Comparison of ENCODE assay signal across 8 cellular contexts in the genomic region with DNA sequence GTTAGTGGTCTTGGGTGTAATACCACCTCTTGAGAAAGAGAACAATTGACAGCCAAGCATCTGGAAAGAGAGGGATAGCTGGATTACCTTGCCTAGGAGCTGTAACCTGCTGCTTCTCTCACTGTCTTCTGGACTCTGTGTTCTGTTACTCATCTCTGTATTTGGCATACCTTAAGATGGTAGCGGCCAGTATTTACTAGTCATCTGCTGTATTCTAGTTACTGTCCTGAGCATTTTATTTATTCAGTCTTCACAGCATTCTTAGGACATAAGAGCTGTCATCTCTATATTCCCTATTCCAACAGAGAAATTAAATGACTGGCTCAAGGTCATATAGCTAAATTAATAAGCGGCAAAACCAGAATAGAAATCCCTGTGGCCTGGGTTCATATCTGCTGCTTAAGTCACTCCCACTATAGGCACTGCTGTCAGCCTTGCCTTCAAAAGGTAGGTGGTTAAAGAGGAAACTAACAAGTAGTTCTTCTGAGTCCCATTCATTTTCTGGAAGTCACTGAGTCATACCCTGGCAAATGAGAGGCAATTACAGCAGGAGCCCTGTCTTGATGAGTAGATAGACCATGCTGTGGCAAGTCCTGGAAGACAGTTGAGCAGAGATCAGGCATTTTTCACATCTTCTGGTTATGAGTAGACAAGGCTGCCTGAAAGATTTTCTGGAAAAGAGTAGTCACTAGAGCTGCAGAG.
DNase-seq lines count a peak whose midpoint lies in the region; ATAC-seq and TF ChIP-seq lines count a peak whose summit lies in the region.

No MANE protein-coding gene starts in this region.

- peak overlapping the region; percentile 91 for H3K27ac Mint-ChIP-seq in activated naive CD4-positive, alpha-beta T cell treated with anti-CD3 and anti-CD28 coated beads for 36 hours
- peak overlapping the region; percentile 30 to 83 (median 74) for H3K27ac Mint-ChIP-seq in immature natural killer cell

- no peak for TF ChIP-seq POLR2A in transverse colon (IDR thresholded peaks at IDR 0.05)

- H3K4me3 ChIP-seq in AG09309 (ENCODE audit: control insufficient read depth, low read depth, low read length): no peak overlapping the region
- no peak overlapping the region for H3K4me3 ChIP-seq in transverse colon

- H3K4me3 Mint-ChIP-seq in activated naive CD4-positive, alpha-beta T cell treated with anti-CD3 and anti-CD28 coated beads for 36 hours: peak overlapping the region; percentile 6
- H3K4me3 Mint-ChIP-seq in immature natural killer cell: no peak overlapping the region

- 81 to 94% methylated on average over 2 of the region's 2 CpGs for WGBS in transverse colon (ENCODE audit: low coverage in 1 of 2), 2 donors

- no peak for TF ChIP-seq CTCF in AG09309 (IDR thresholded peaks at IDR 0.05; ENCODE audit: control insufficient read depth, insufficient read depth, low read depth, low read length, missing control alignments)
- TF ChIP-seq CTCF in transverse colon (IDR thresholded peaks at IDR 0.05): no peak

- peaks cover 6 to 38% (median 13%) of the 10 kb centered on the region in 4 donors for H3K4me1 ChIP-seq in transverse colon

- CTCF ChIA-PET in activated naive CD4-positive, alpha-beta T cell treated with anti-CD3 and anti-CD28 coated beads for 36 hours (lab: Charles Lee): interaction anchor here (0.6 to 8.0 kb wide), 15 partner anchors 8 to 176 kb away, joined by 3 to 101 read pairs (median 4); no protein-coding TSS in a partner anchor
- CTCF ChIA-PET in HEK293T (lab: Yijun Ruan, JAX): interaction anchor here (0.6 to 2.4 kb wide), 2 partner anchors 113 to 186 kb away, joined by 4 to 16 read pairs; no protein-coding TSS in a partner anchor

- intact Hi-C loops in activated naive CD4-positive, alpha-beta T cell treated with anti-CD3 and anti-CD28 coated beads for 36 hours (cut with micrococcal nuclease): loop anchor here (1.0 to 2.0 kb wide), 6 partner anchors 10 to 221 kb away; a partner anchor contains a TSS
- intact Hi-C loops in transverse colon (cut with DNase I; ENCODE audit: low total_unique reads): loop anchor here (10.0 kb wide), 1 partner anchor 179 kb away; no protein-coding TSS in a partner anchor

- peaks cover 94% of the 10 kb centered on the region for H3K4me1 Mint-ChIP-seq in activated naive CD4-positive, alpha-beta T cell treated with anti-CD3 and anti-CD28 coated beads for 36 hours (ENCODE audit: low read depth)
- peaks cover 47 to 51% of the 10 kb centered on the region in 2 donors for H3K4me1 Mint-ChIP-seq in immature natural killer cell

- no peaks in the 10 kb centered on the region for H3K9me3 Mint-ChIP-seq in activated naive CD4-positive, alpha-beta T cell treated with anti-CD3 and anti-CD28 coated beads for 36 hours
- no peaks in the 10 kb centered on the region for H3K9me3 Mint-ChIP-seq in immature natural killer cell

- no peak for TF ChIP-seq EP300 in transverse colon (IDR thresholded peaks at IDR 0.05; ENCODE audit: low read depth)

- in situ Hi-C loops in transverse colon (cut with MboI; ENCODE audit: low pct_ligation_motif_present in 1 of 4, low pct_unique_long_range_greater_than_20kb in 1 of 4, low sequenced_read_pairs in 3 of 4): loop anchor here in 3 of 4 donors (10.0 to 25.0 kb wide), 2 partner anchors 107 to 109 kb away; no protein-coding TSS in a partner anchor

- ATAC-seq in HG03521 (IDR thresholded peaks at IDR 0.05; ENCODE audit: unreplicated experiment): no peak
- ATAC-seq in HG03095 (IDR thresholded peaks at IDR 0.05; ENCODE audit: unreplicated experiment): no peak

- peak overlapping the region in 3 of 4 donors; percentile 13 to 26 (median 15) for H3K27ac ChIP-seq in transverse colon

- no peaks in the 10 kb centered on the region for H3K27me3 Mint-ChIP-seq in activated naive CD4-positive, alpha-beta T cell treated with anti-CD3 and anti-CD28 coated beads for 36 hours (ENCODE audit: low read depth)
- H3K27me3 Mint-ChIP-seq in immature natural killer cell (ENCODE audit: low read depth in 3 of 3): peaks cover 0 to 3% (median under 1%) of the 10 kb centered on the region in 3 donors

- no peaks in the 10 kb centered on the region for H3K9me3 ChIP-seq in transverse colon

- peaks cover 22% of the 10 kb centered on the region for H3K36me3 Mint-ChIP-seq in activated naive CD4-positive, alpha-beta T cell treated with anti-CD3 and anti-CD28 coated beads for 36 hours (ENCODE audit: low read depth)
- H3K36me3 Mint-ChIP-seq in immature natural killer cell: peaks cover 8 to 24% (median 19%) of the 10 kb centered on the region in 3 donors

- POLR2A ChIA-PET in HEK293T (lab: Yijun Ruan, JAX): interaction anchor here (2.6 kb wide), 1 partner anchor 113 kb away, joined by 11 read pairs; no protein-coding TSS in a partner anchor

- H3K36me3 ChIP-seq in transverse colon: peaks cover 0 to 27% (median 15%) of the 10 kb centered on the region in 4 donors

- peak; percentile 52 for DNase-seq in AG09309 (ENCODE audit: low read depth)
- DNase-seq in HK-2 (ENCODE audit: unreplicated experiment): peak; percentile 16
- DNase-seq in activated naive CD4-positive, alpha-beta T cell treated with anti-CD3 and anti-CD28 coated beads for 36 hours: peak; percentile 77
- no peak for DNase-seq in immature natural killer cell
- DNase-seq in transverse colon: no peak
- DNase-seq in HEK293T (ENCODE audit: extremely low spot score): no peak

- no peaks in the 10 kb centered on the region for H3K27me3 ChIP-seq in transverse colon

TF ChIP-seq in HEK293T, 16 proteins besides CTCF, POLR2A, EP300 and RAD21:
- TF ChIP-seq NFRKB (IDR thresholded peaks at IDR 0.05): no peak
- no peak for TF ChIP-seq FOXM1 (IDR thresholded peaks at IDR 0.05; ENCODE audit: borderline replicate concordance)
- no peak for TF ChIP-seq BHLHE40 (IDR thresholded peaks at IDR 0.05; ENCODE audit: borderline replicate concordance)
- TF ChIP-seq ARNT (IDR thresholded peaks at IDR 0.05): no peak
- TF ChIP-seq FOXA1 (IDR thresholded peaks at IDR 0.05): no peak
- no peak for TF ChIP-seq CTBP1 (IDR thresholded peaks at IDR 0.05; ENCODE audit: borderline replicate concordance)
- TF ChIP-seq, protein P1, sequence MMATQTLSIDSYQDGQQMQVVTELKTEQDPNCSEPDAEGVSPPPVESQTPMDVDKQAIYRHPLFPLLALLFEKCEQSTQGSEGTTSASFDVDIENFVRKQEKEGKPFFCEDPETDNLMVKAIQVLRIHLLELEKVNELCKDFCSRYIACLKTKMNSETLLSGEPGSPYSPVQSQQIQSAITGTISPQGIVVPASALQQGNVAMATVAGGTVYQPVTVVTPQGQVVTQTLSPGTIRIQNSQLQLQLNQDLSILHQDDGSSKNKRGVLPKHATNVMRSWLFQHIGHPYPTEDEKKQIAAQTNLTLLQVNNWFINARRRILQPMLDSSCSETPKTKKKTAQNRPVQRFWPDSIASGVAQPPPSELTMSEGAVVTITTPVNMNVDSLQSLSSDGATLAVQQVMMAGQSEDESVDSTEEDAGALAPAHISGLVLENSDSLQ (IDR thresholded peaks at IDR 0.05): no peak
- TF ChIP-seq TARDBP (IDR thresholded peaks at IDR 0.05): no peak
- TF ChIP-seq LEF1 (IDR thresholded peaks at IDR 0.05; ENCODE audit: borderline replicate concordance): no peak
- no peak for TF ChIP-seq FOXK2 (IDR thresholded peaks at IDR 0.05)
- TF ChIP-seq SP1 (IDR thresholded peaks at IDR 0.05): no peak
- no peak for TF ChIP-seq ELF4 (IDR thresholded peaks at IDR 0.05)

Comparison
In these comparisons a context has a peak if more than half of its experiments do, and no peak if none do; other contexts are left out.
1. DNase-seq: peak in AG09309 (single experiment), HK-2 (single experiment) and activated naive CD4-positive, alpha-beta T cell treated with anti-CD3 and anti-CD28 coated beads for 36 hours (single experiment); none in immature natural killer cell (0 of 3), transverse colon (single experiment) and HEK293T (single experiment).